In the genomic region with DNA sequence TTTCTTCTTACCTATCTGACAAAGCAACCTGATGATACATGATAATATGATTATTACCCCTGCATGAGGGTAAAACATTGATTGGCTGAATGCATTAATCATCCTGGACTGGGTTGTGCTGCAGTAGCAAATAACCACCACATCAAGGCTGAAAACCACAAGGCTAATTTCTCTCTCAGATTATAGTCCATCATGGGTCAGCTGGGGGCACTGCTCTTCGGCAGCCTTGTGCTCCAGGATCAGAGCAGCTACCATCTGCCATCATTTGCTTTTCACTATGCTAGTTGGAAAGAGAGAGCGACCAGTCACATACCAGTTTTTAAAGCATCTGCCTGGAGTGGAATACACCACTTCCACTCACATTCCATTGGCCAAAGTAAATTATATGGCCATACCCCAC, we compare ENCODE assay signal across 21 cellular contexts.
A peak's percentile ranks its signal among the peaks of the same experiment; 100 is the strongest.
DNase-seq lines count a peak whose midpoint lies in the region; TF ChIP-seq lines count a peak whose summit lies in the region.
"Had no signal": no experiment of that assay in that cellular context is flagged by ENCODE, and none has a peak within 500 bp of the region (broad histone marks: within the 10 kb centered on the region; RNA-seq: fewer than 3 reads in every experiment).

No MANE protein-coding gene starts in this region.

- no peak overlapping the region for H3K27ac ChIP-seq in Peyer's patch

- H3K4me1 ChIP-seq in BE2C (peaks cover 13% of the 10 kb centered on the region), Loucy (ENCODE audit: insufficient read depth, low read length, poor library complexity, severe bottlenecking) (peaks cover 26% of the 10 kb centered on the region), Peyer's patch (no peaks in the 10 kb centered on the region)
- H3K4me1 ChIP-seq: HAP-1 had no signal

- no peak for TF ChIP-seq POLR2A in Peyer's patch (IDR thresholded peaks at IDR 0.05)

- no peaks in the 10 kb centered on the region for H3K36me3 ChIP-seq in BE2C
- no peaks in the 10 kb centered on the region for H3K36me3 ChIP-seq in Loucy (ENCODE audit: insufficient read depth, low read length)
- no peaks in the 10 kb centered on the region for H3K36me3 ChIP-seq in Peyer's patch
- H3K36me3 ChIP-seq: HAP-1, MG63 had no signal

- no peaks in the 10 kb centered on the region for H3F3A ChIP-seq in Loucy (ENCODE audit: low read depth)

- H3K9ac ChIP-seq in Loucy (ENCODE audit: low read depth, low read length, poor library complexity, severe bottlenecking): no peak overlapping the region

- H3K9me2 ChIP-seq in Loucy (replicated peaks; ENCODE audit: low read depth, low read length): no peaks in the 10 kb centered on the region

- no peaks in the 10 kb centered on the region for H3K79me2 ChIP-seq in Loucy (ENCODE audit: insufficient read depth, low read length)

- H3K27me3 ChIP-seq in BE2C: no peaks in the 10 kb centered on the region
- H3K27me3 ChIP-seq in Loucy (ENCODE audit: insufficient read depth, low read length, poor library complexity, severe bottlenecking): no peaks in the 10 kb centered on the region
- no peaks in the 10 kb centered on the region for H3K27me3 ChIP-seq in Peyer's patch
- H3K27me3 ChIP-seq: MG63 had no signal

- no peak overlapping the region for H2AFZ ChIP-seq in Loucy (ENCODE audit: low read length)

- H3K9me3 ChIP-seq in BE2C (no peaks in the 10 kb centered on the region), Loucy (ENCODE audit: insufficient read depth, low read depth, low read length) (no peaks in the 10 kb centered on the region), Peyer's patch (no peaks in the 10 kb centered on the region)
- H3K9me3 ChIP-seq: HAP-1, MG63 had no signal

- DNase-seq in BE2C (no peak), NCI-H69 (lab: John Stamatoyannopoulos, UW) (peak; percentile 21), astrocyte of the hippocampus (ENCODE audit: low read depth, low spot score) (peak; percentile 4), Peyer's patch (no peak), NOMO-1 treated with dmso at 0.1 percent for 144 hours (lab: John Stamatoyannopoulos, UW; ENCODE audit: unreplicated experiment) (no peak), NCI-H748 treated with DMSO at 0.1 percent for 48 hours (lab: John Stamatoyannopoulos, UW) (no peak)
- DNase-seq in activated T-cell treated with anti-CD3 and anti-CD28 coated beads, Interleukin-2, amount 50 U/mL, for 1 hour: no peak
- DNase-seq: CD4-positive, CD25-positive, alpha-beta regulatory T cell; COR-L47; IMR-90; MG63; NCI-H1048; NCI-H1436; NCI-H2081 treated with DMSO at 0.1 percent for 48 hours; NCI-H226; NCI-H526 treated with DMSO at 0.1 percent for 48 hours; OCI-M1; SHP77 treated with DMSO at 0.1 percent for 48 hours; T-helper 1 cell had no signal

- no peaks in the 10 kb centered on the region for H4K20me1 ChIP-seq in Loucy (ENCODE audit: insufficient read depth, low read length, poor library complexity, severe bottlenecking)

- H3K4me3 ChIP-seq in BE2C (ENCODE audit: low read depth, low read length) (no peak overlapping the region; the same call in 1 of the 2 replicates), Loucy (ENCODE audit: low read length, poor library complexity, severe bottlenecking) (no peak overlapping the region), Peyer's patch (no peak overlapping the region)
- H3K4me3 ChIP-seq: HAP-1, MG63 had no signal

- H3K4me2 ChIP-seq in Loucy (ENCODE audit: low read depth, low read length, poor library complexity, severe bottlenecking): no peak overlapping the region

- peak; percentile 27 for TF ChIP-seq CTCF in BE2C (IDR thresholded peaks at IDR 0.05; ENCODE audit: low read depth, low read length)
- peak; percentile 51 for TF ChIP-seq CTCF in Loucy (conservative IDR thresholded peaks at IDR 0.05; ENCODE audit: low read length)
- no peak for TF ChIP-seq CTCF in Peyer's patch (IDR thresholded peaks at IDR 0.05)

Comparison
In these comparisons a context has a peak if more than half of its experiments do, and no peak if none do; other contexts are left out.
1. DNase-seq: peak in NCI-H69 (single experiment) and astrocyte of the hippocampus (single experiment); none in BE2C (single experiment), Peyer's patch (0 of 3), NOMO-1 treated with dmso at 0.1 percent for 144 hours (single experiment), activated T-cell treated with anti-CD3 and anti-CD28 coated beads, Interleukin-2, amount 50 U/mL, for 1 hour (single experiment) and NCI-H748 treated with DMSO at 0.1 percent for 48 hours (single experiment).
2. CTCF ChIP-seq: peak in BE2C (single experiment) and Loucy (single experiment); none in Peyer's patch (0 of 6).